In genomic region chr1:2203671-2204383, GRCh38 we compare ENCODE assay signal across 9 cellular contexts. TPM values are rescaled to one million over a fixed set of nuclear protein-coding genes. Genes with fewer than 3 reads are reported as not detected.
A peak's percentile ranks its signal among the peaks of the same experiment; 100 is the strongest.
DNase-seq lines count a peak whose midpoint lies in the region; ATAC-seq and TF ChIP-seq lines count a peak whose summit lies in the region.
"Had no signal": no experiment of that assay in that cellular context is flagged by ENCODE, and none has a peak within 500 bp of the region (broad histone marks: within the 10 kb centered on the region; RNA-seq: fewer than 3 reads in every experiment).

No MANE protein-coding gene starts in this region.

- TF ChIP-seq POLR2A in Peyer's patch (IDR thresholded peaks at IDR 0.05), result no peak
- TF ChIP-seq POLR2A in ovary (IDR thresholded peaks at IDR 0.05), result no peak
- TF ChIP-seq POLR2A in GM18505 (IDR thresholded peaks at IDR 0.05; ENCODE audit: borderline replicate concordance, extremely low read depth, insufficient read depth, insufficient read length), result no peak

- intact Hi-C loops in ovary (cut with DNase I), result loop anchor here in 1 of 4 donors (5.0 kb wide), 1 partner anchor 113 kb away; no protein-coding TSS in a partner anchor

- WGBS in ovary, 3 donors, result 55 to 57% (median 56%) methylated on average over 19 to 23 of the region's 23 CpGs

- TF ChIP-seq CTCF in AG04450 (IDR thresholded peaks at IDR 0.05; ENCODE audit: low read depth, low read length) (no peak), Peyer's patch (IDR thresholded peaks at IDR 0.05) (no peak), foreskin fibroblast (IDR thresholded peaks at IDR 0.05; ENCODE audit: low read depth, low read length) (no peak), ovary (IDR thresholded peaks at IDR 0.05) (no peak)

- H3K27ac Mint-ChIP-seq in activated CD8-positive, alpha-beta T cell treated with anti-CD3 and anti-CD28 coated beads, Interleukin-2, amount 10 ng/mL, durations not matched to agents 7 days and 5 days, result no peak overlapping the region
- H3K27ac Mint-ChIP-seq: T-helper 1 cell treated with Interleukin-12 subunit alpha and Interleukin-12 subunit beta and Interleukin-4 antibody, amounts not matched to agents 30 μg/mL and 1 μg/mL, for 36 hours had no signal

- no peak for TF ChIP-seq EP300 in ovary (IDR thresholded peaks at IDR 0.05)

- DNase-seq in AG04450 (ENCODE audit: low read depth, low spot score) (no peak), Peyer's patch (no peak), foreskin fibroblast (no peak), ovary (peak; percentile 50 to 73 (median 67)), AG20443 (ENCODE audit: low spot score) (no peak)
- DNase-seq in stimulated activated naive CD4-positive, alpha-beta T cell (lab: John Stamatoyannopoulos, UW), result no peak
- DNase-seq in activated CD8-positive, alpha-beta T cell treated with anti-CD3 and anti-CD28 coated beads, Interleukin-2, amount 10 ng/mL, durations not matched to agents 7 days and 5 days, result no peak

- H3K4me1 ChIP-seq in Peyer's patch, result peaks cover 2 to 45% (median 14%) of the 10 kb centered on the region in 4 donors
- peaks cover 29% of the 10 kb centered on the region for H3K4me1 ChIP-seq in ovary (ENCODE audit: insufficient read depth)

- H3K9me3 Mint-ChIP-seq in activated CD8-positive, alpha-beta T cell treated with anti-CD3 and anti-CD28 coated beads, Interleukin-2, amount 10 ng/mL, durations not matched to agents 7 days and 5 days (ENCODE audit: insufficient read depth), result no peaks in the 10 kb centered on the region
- H3K9me3 Mint-ChIP-seq: T-helper 1 cell treated with Interleukin-12 subunit alpha and Interleukin-12 subunit beta and Interleukin-4 antibody, amounts not matched to agents 30 μg/mL and 1 μg/mL, for 36 hours had no signal

- H3K27me3 ChIP-seq in AG04450 (ENCODE audit: control insufficient read depth, insufficient read depth, low read length) (no peaks in the 10 kb centered on the region), Peyer's patch (no peaks in the 10 kb centered on the region), ovary (no peaks in the 10 kb centered on the region)

- POLR2A ChIA-PET in AG04450 (lab: Yijun Ruan, JAX), result interaction anchor here (1.1 to 1.5 kb wide), 4 partner anchors 9 to 188 kb away, joined by 3 to 10 read pairs (median 4); partner anchors contain the start of genes FAAP20, MORN1 and RER1
- POLR2A ChIA-PET in activated CD8-positive, alpha-beta T cell treated with anti-CD3 and anti-CD28 coated beads, Interleukin-2, amount 10 ng/mL, durations not matched to agents 7 days and 5 days (lab: Charles Lee), result interaction anchor here (0.9 to 1.7 kb wide), 2 partner anchors 9 to 382 kb away, joined by 3 to 9 read pairs; partner anchors contain the start of gene FAAP20

- H3K27ac ChIP-seq in AG04450 (ENCODE audit: low read depth, low read length) (peak overlapping the region; percentile 80), Peyer's patch (peak overlapping the region; percentile 63 to 90 (median 82)), ovary (peak overlapping the region; percentile 78 to 84)

- peak overlapping the region; percentile 63 for H3K4me3 ChIP-seq in AG04450 (ENCODE audit: low read depth, low read length)
- peak overlapping the region in 2 of 4 donors; percentile 43 to 46 for H3K4me3 ChIP-seq in Peyer's patch
- H3K4me3 ChIP-seq in foreskin fibroblast (ENCODE audit: low read depth in 1 of 2, low read length in 2 of 2), result peak overlapping the region; percentile 53 to 64
- peak overlapping the region; percentile 40 for H3K4me3 ChIP-seq in ovary

- H3K4me3 Mint-ChIP-seq in activated CD8-positive, alpha-beta T cell treated with anti-CD3 and anti-CD28 coated beads, Interleukin-2, amount 10 ng/mL, durations not matched to agents 7 days and 5 days, result no peak overlapping the region
- H3K4me3 Mint-ChIP-seq: T-helper 1 cell treated with Interleukin-12 subunit alpha and Interleukin-12 subunit beta and Interleukin-4 antibody, amounts not matched to agents 30 μg/mL and 1 μg/mL, for 36 hours had no signal

- CTCF ChIA-PET in AG04450 (lab: Charles Lee), result interaction anchor here (2.1 to 2.5 kb wide), 2 partner anchors 9 to 178 kb away, joined by 15 to 22 read pairs; partner anchors contain the start of gene FAAP20
- CTCF ChIA-PET in activated CD8-positive, alpha-beta T cell treated with anti-CD3 and anti-CD28 coated beads, Interleukin-2, amount 10 ng/mL, durations not matched to agents 7 days and 5 days (lab: Charles Lee), result interaction anchor here (3.4 to 4.1 kb wide), 2 partner anchors 9 to 178 kb away, joined by 15 to 16 read pairs; partner anchors contain the start of gene FAAP20

- H3K9me3 ChIP-seq in AG04450 (ENCODE audit: control insufficient read depth, insufficient read depth, low read length) (no peaks in the 10 kb centered on the region; the same call in 1 of the 2 replicates), Peyer's patch (no peaks in the 10 kb centered on the region), ovary (no peaks in the 10 kb centered on the region)

- H3K36me3 Mint-ChIP-seq in activated CD8-positive, alpha-beta T cell treated with anti-CD3 and anti-CD28 coated beads, Interleukin-2, amount 10 ng/mL, durations not matched to agents 7 days and 5 days (ENCODE audit: low read depth), result no peaks in the 10 kb centered on the region

- H3K4me1 Mint-ChIP-seq in activated CD8-positive, alpha-beta T cell treated with anti-CD3 and anti-CD28 coated beads, Interleukin-2, amount 10 ng/mL, durations not matched to agents 7 days and 5 days (ENCODE audit: low read depth), result peaks cover 23% of the 10 kb centered on the region

- no peaks in the 10 kb centered on the region for H3K27me3 Mint-ChIP-seq in activated CD8-positive, alpha-beta T cell treated with anti-CD3 and anti-CD28 coated beads, Interleukin-2, amount 10 ng/mL, durations not matched to agents 7 days and 5 days (ENCODE audit: low read depth)

- no peak for ATAC-seq in activated CD8-positive, alpha-beta T cell treated with anti-CD3 and anti-CD28 coated beads, Interleukin-2, amount 10 ng/mL, durations not matched to agents 7 days and 5 days
- ATAC-seq in GM18505 (IDR thresholded peaks at IDR 0.05; ENCODE audit: unreplicated experiment), result no peak

- H3K36me3 ChIP-seq in Peyer's patch (no peaks in the 10 kb centered on the region), ovary (no peaks in the 10 kb centered on the region)

RNA-seq across cellular contexts. Expression of gene FAAP20, which starts 9.3 kb away (rescaled TPM):
- polyA plus RNA-seq in AG04450 (2011; rRNA removed) (9.7 and 12.6 TPM in 2 replicates), ovary (10 to 100 TPM in 1 of 2 donors, 1 to 10 TPM in 1; 3.4 to 69.2 TPM)
- polyA minus RNA-seq in AG04450 (2011; rRNA and poly(A)+ RNA removed), result 4.9 and 5.7 TPM in 2 replicates
- total RNA-seq in Peyer's patch (10 to 100 TPM; 16.5 to 31.2 (median 25.4) TPM), ovary (10 to 100 TPM; 32.7 to 96.1 (median 61.7) TPM)
- total RNA-seq in activated CD8-positive, alpha-beta T cell treated with anti-CD3 and anti-CD28 coated beads, Interleukin-2, amount 10 ng/mL, durations not matched to agents 7 days and 5 days, result 10 to 100 TPM; 69.7 to 74.4 TPM

RNA-seq across cellular contexts. Expression of gene SKI, which starts 24.3 kb away (rescaled TPM):
- polyA plus RNA-seq in AG04450 (2011; rRNA removed), result 6.7 and 9.0 TPM in 2 replicates
- 6.7 and 9.0 TPM in 2 replicates for polyA minus RNA-seq in AG04450 (2011; rRNA and poly(A)+ RNA removed)
- 10 to 100 TPM; 20.1 to 41.5 (median 37.1) TPM for total RNA-seq in Peyer's patch
- 100 to 1,000 TPM in 3 of 7 donors, 10 to 100 TPM in 4; 27.8 to 109 (median 84.3) TPM for total RNA-seq in ovary
- polyA plus RNA-seq in ovary, result 10 to 100 TPM; 36.3 to 47.0 TPM
- total RNA-seq in activated CD8-positive, alpha-beta T cell treated with anti-CD3 and anti-CD28 coated beads, Interleukin-2, amount 10 ng/mL, durations not matched to agents 7 days and 5 days, result 10 to 100 TPM; 41.2 to 41.4 TPM

Comparison
In these comparisons a context has a peak if more than half of its experiments do, and no peak if none do; other contexts are left out.
1. DNase-seq: peak in ovary (5 of 5); none in AG04450 (single experiment), Peyer's patch (0 of 3), foreskin fibroblast (0 of 2), stimulated activated naive CD4-positive, alpha-beta T cell (0 of 6), activated CD8-positive, alpha-beta T cell treated with anti-CD3 and anti-CD28 coated beads, Interleukin-2, amount 10 ng/mL, durations not matched to agents 7 days and 5 days (single experiment) and AG20443 (single experiment).
2. Peak in every context shown above with its lines, with median percentiles within 50 percentile points of each other: H3K27ac ChIP-seq.